ENCODE assay signal across 8 cellular contexts in the genomic region with DNA sequence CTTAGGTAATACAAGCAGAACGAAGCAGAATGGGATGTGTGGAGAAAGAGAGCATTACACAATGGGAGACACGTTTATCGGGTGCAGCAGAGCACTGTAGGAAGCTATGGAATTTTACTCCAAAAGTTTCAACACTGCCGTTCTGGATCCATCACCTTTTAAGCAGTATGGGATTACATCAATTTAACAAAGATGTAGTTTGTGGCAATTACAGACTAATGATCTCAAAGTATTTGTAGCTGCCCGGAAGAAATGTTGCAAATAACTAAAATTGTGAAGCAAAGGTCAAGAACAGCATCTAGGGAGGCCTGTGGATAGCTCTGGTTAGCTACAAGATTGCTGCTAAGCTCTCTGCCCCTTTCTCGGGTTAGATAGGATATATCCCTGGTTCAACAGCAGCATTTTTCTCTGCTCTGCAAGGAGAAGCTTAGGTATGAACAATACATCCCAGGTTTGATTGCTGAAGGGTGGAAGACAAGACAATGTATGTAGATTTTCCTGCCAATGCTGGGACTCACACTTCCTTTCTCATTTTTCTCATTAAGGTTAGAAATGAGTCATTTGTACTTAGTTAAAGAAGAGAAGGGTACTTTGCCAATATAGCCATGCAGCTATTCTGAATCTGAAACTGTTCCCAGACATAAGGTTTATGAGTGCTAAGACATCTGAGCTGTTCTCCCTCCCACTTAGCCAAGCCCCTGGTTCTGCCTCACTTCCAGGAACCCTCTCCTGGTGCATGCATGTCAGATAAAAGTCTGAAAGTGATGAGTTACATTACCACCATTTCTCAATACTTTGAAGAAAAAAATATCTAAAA.
DNase-seq lines count a peak whose midpoint lies in the region; ATAC-seq and TF ChIP-seq lines count a peak whose summit lies in the region.
"Had no signal": no experiment of that assay in that cellular context is flagged by ENCODE, and none has a peak within 500 bp of the region (broad histone marks: within the 10 kb centered on the region; RNA-seq: fewer than 3 reads in every experiment).

No MANE protein-coding gene starts in this region.

- peaks cover 1 to 8% (median 2%) of the 10 kb centered on the region in 3 donors for H3K27me3 Mint-ChIP-seq in CD14-positive monocyte (ENCODE audit: low read depth in 3 of 3)

- ATAC-seq in GM19025 (IDR thresholded peaks at IDR 0.05; ENCODE audit: low read depth, unreplicated experiment) (peak; percentile 66), HG03039 (IDR thresholded peaks at IDR 0.05; ENCODE audit: unreplicated experiment) (peak; percentile 82)
- ATAC-seq: Panc1 had no signal

- no peak for TF ChIP-seq CTCF in CD14-positive monocyte (IDR thresholded peaks at IDR 0.05)
- no peak for TF ChIP-seq CTCF in lower leg skin (IDR thresholded peaks at IDR 0.05)

- TF ChIP-seq POLR2A in lower leg skin (IDR thresholded peaks at IDR 0.05) = no peak

- intact Hi-C loops in CD14-positive monocyte (cut with micrococcal nuclease) = no loop called here
- intact Hi-C loops in lower leg skin (cut with DNase I; ENCODE audit: low total_unique reads) = no loop called here

- no peaks in the 10 kb centered on the region for H3K36me3 Mint-ChIP-seq in CD14-positive monocyte

- H3K4me3 ChIP-seq in lower leg skin (ENCODE audit: low read depth, poor library complexity, severe bottlenecking) = no peak overlapping the region

- H3K27ac Mint-ChIP-seq in CD14-positive monocyte = peak overlapping the region in 3 of 7 donors; percentile 14 to 64 (median 34)

- peaks cover 15% of the 10 kb centered on the region for H3K4me1 Mint-ChIP-seq in CD14-positive monocyte

- no peak overlapping the region for H3K4me3 Mint-ChIP-seq in CD14-positive monocyte

- WGBS in lower leg skin, 2 donors = 73 to 74% methylated on average over 6 of the region's 6 CpGs

- H3K9me3 Mint-ChIP-seq in CD14-positive monocyte = peaks cover 0 to 4% (median 0%) of the 10 kb centered on the region in 7 donors

- peak; percentile 99 for DNase-seq in amniotic epithelial cell (ENCODE audit: low read depth)
- DNase-seq in stimulated activated CD4-positive, alpha-beta T cell treated with anti-CD3 and anti-CD28 coated beads, Interleukin-15, amount 100 ng/mL, for 48 hours (ENCODE audit: low read depth in 2 of 2) = peak; percentile 45 to 63
- DNase-seq in CD14-positive monocyte (ENCODE audit: low spot score) = no peak
- DNase-seq in 8988T = no peak
- no peak for DNase-seq in lower leg skin (ENCODE audit: low spot score in 2 of 2)

Comparison
In these comparisons a context has a peak if more than half of its experiments do, and no peak if none do; other contexts are left out.
1. DNase-seq: peak in amniotic epithelial cell (single experiment) and stimulated activated CD4-positive, alpha-beta T cell treated with anti-CD3 and anti-CD28 coated beads, Interleukin-15, amount 100 ng/mL, for 48 hours (2 of 2); none in CD14-positive monocyte (single experiment), 8988T (single experiment) and lower leg skin (0 of 2).